Comparison of ENCODE assay signal across 18 cellular contexts in the genomic region with DNA sequence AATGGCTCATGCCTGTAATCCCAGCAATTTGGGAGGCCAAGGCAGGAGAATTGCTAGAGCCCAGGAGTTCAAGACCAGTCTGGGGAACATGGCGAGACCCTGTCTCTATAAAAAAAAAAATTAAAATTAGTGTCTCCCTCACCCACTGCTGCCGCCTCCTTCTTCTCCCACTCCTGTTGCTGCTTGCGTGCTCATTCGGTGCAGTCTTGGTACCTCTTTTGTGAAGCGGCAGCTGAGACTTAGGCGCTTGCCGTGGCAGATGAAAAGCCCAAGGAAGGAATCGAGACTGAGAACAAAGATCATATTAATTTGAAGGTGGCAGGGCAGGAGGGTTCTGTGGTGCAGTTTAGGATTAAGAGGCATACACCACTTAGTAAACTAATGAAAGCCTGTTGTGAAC.
"Had no signal": no experiment of that assay in that cellular context is flagged by ENCODE, and none has a peak within 500 bp of the region (broad histone marks: within the 10 kb centered on the region; RNA-seq: fewer than 3 reads in every experiment).

No MANE protein-coding gene starts in this region.

- H3K4me3 Mint-ChIP-seq: naive thymus-derived CD4-positive, alpha-beta T cell; nephron progenitor cell; type B pancreatic cell had no signal

- H3K27me3 Mint-ChIP-seq: naive thymus-derived CD4-positive, alpha-beta T cell; type B pancreatic cell had no signal

- H3K27me3 ChIP-seq: gastrocnemius medialis, spleen, thyroid gland had no signal

- H3K27ac Mint-ChIP-seq: type B pancreatic cell had no signal

- H3K4me1 ChIP-seq: gastrocnemius medialis, psoas muscle, thyroid gland had no signal

- H3K9me3 ChIP-seq: gastrocnemius medialis, psoas muscle, spleen, thyroid gland had no signal

- ATAC-seq: esophagus mucosa; gastrocnemius medialis; left ventricle myocardium superior; naive thymus-derived CD4-positive, alpha-beta T cell; psoas muscle; sciatic nerve had no signal

- DNase-seq: cerebellar nuclear complex; dermis blood vessel endothelial cell; gastrocnemius medialis; left ventricle myocardium superior; mesendoderm; naive thymus-derived CD4-positive, alpha-beta T cell; nephron progenitor cell; psoas muscle; spleen; stimulated activated CD4-positive, alpha-beta T cell treated with anti-CD3 and anti-CD28 coated beads, Interleukin-15, amount 100 ng/mL, for 24 hours; stimulated activated CD4-positive, alpha-beta T cell treated with anti-CD3 and anti-CD28 coated beads, Interleukin-1b, Interleukin-23, amount 100 ng/mL, for 48 hours; stimulated activated CD4-positive, alpha-beta T cell treated with anti-CD3 and anti-CD28 coated beads, Interleukin-4, amount 100 ng/mL, for 24 hours; stimulated activated naive CD4-positive, alpha-beta T cell treated with Interleukin-2 at 50 U/mL for 16 hours; thyroid gland had no signal

- H3K27ac ChIP-seq: gastrocnemius medialis, psoas muscle, spleen, thyroid gland had no signal

- H3K4me3 ChIP-seq: gastrocnemius medialis, lung, psoas muscle, spleen, thyroid gland had no signal

- H3K9me3 Mint-ChIP-seq: naive thymus-derived CD4-positive, alpha-beta T cell; nephron progenitor cell; type B pancreatic cell had no signal
